ENCODE assay signal across 13 cellular contexts in genomic region chrX:48920713-48921104, GRCh38. TPM values are rescaled to one million over a fixed set of nuclear protein-coding genes. Genes with fewer than 3 reads are reported as not detected.
A peak's percentile ranks its signal among the peaks of the same experiment; 100 is the strongest.
DNase-seq lines count a peak whose midpoint lies in the region; ATAC-seq and TF ChIP-seq lines count a peak whose summit lies in the region.
"Had no signal": no experiment of that assay in that cellular context is flagged by ENCODE, and none has a peak within 500 bp of the region (broad histone marks: within the 10 kb centered on the region; RNA-seq: fewer than 3 reads in every experiment).

No MANE protein-coding gene starts in this region.

- peak overlapping the region; percentile 99 for H3K27ac Mint-ChIP-seq in activated naive CD4-positive, alpha-beta T cell treated with anti-CD3 and anti-CD28 coated beads for 36 hours
- peak overlapping the region; percentile 95 for H3K27ac Mint-ChIP-seq in activated B cell treated with CpG ODN at 0.5 μM for 24 hours

- no peak for DNase-seq in activated naive CD4-positive, alpha-beta T cell treated with anti-CD3 and anti-CD28 coated beads for 36 hours
- DNase-seq in activated naive CD4-positive, alpha-beta T cell treated with anti-CD3 and anti-CD28 coated beads, Interleukin-2, amount 50 U/mL, for 16 hours, result no peak
- no peak for DNase-seq in activated B cell treated with CpG ODN at 0.5 μM for 24 hours
- no peak for DNase-seq in upper lobe of right lung
- DNase-seq in PC-3, result no peak
- DNase-seq: DMS53, Kasumi-1, NCI-H2081 treated with DMSO at 0.1 percent for 48 hours had no signal

- BruUV-seq in PC-3 (replicated peaks; lab: Mats Ljungman, UMichigan), result no TSS peak

- H4K20me1 ChIP-seq in PC-3 (ENCODE audit: low read length), result no peaks in the 10 kb centered on the region

- H3K27ac ChIP-seq in iPS-20b (ENCODE audit: low read length) (peak overlapping the region; percentile 39), upper lobe of right lung (peak overlapping the region; percentile 42), PC-3 (ENCODE audit: low read length) (no peak overlapping the region)
- H3K27ac ChIP-seq: SK-N-MC had no signal

- no peaks in the 10 kb centered on the region for H3K9me3 Mint-ChIP-seq in activated naive CD4-positive, alpha-beta T cell treated with anti-CD3 and anti-CD28 coated beads for 36 hours
- no peaks in the 10 kb centered on the region for H3K9me3 Mint-ChIP-seq in activated B cell treated with CpG ODN at 0.5 μM for 24 hours

- intact Hi-C loops in activated naive CD4-positive, alpha-beta T cell treated with anti-CD3 and anti-CD28 coated beads for 36 hours (cut with micrococcal nuclease), result no loop called here
- intact Hi-C loops in activated B cell treated with CpG ODN at 0.5 μM for 24 hours (cut with micrococcal nuclease) (no loop called here), upper lobe of right lung (cut with DNase I) (no loop called here), PC-3 (cut with micrococcal nuclease) (no loop called here)

- peak overlapping the region; percentile 89; the same call in 1 of the 2 replicates for H3K4me3 ChIP-seq in iPS-20b (ENCODE audit: low read length)
- no peak overlapping the region for H3K4me3 ChIP-seq in upper lobe of right lung
- H3K4me3 ChIP-seq in PC-3 (ENCODE audit: low read length), result no peak overlapping the region
- H3K4me3 ChIP-seq: SK-N-MC had no signal

- ATAC-seq in activated B cell treated with CpG ODN at 0.5 μM for 24 hours (ENCODE audit: low read depth), result no peak
- ATAC-seq in upper lobe of right lung, result no peak
- no peak for ATAC-seq in GM18907 (IDR thresholded peaks at IDR 0.05; ENCODE audit: unreplicated experiment)
- no peak for ATAC-seq in HG03457 (IDR thresholded peaks at IDR 0.05; ENCODE audit: unreplicated experiment)
- ATAC-seq in PC-3, result no peak
- ATAC-seq: esophagus mucosa had no signal

- no peaks in the 10 kb centered on the region for H3K9me2 ChIP-seq in PC-3 (replicated peaks; ENCODE audit: low read length)

- H3K4me1 Mint-ChIP-seq in activated naive CD4-positive, alpha-beta T cell treated with anti-CD3 and anti-CD28 coated beads for 36 hours (ENCODE audit: low read depth), result peaks cover 40% of the 10 kb centered on the region
- H3K4me1 Mint-ChIP-seq in activated B cell treated with CpG ODN at 0.5 μM for 24 hours, result peaks cover 32% of the 10 kb centered on the region

- CTCF ChIA-PET in activated naive CD4-positive, alpha-beta T cell treated with anti-CD3 and anti-CD28 coated beads for 36 hours (lab: Charles Lee), result interaction anchor here (1.7 to 3.7 kb wide), 2 partner anchors 14 to 19 kb away, joined by 4 to 42 read pairs; no protein-coding TSS in a partner anchor
- CTCF ChIA-PET in activated B cell treated with CpG ODN at 0.5 μM for 24 hours (lab: Charles Lee), result interaction anchor here (1.0 to 1.9 kb wide), 2 partner anchors 17 to 19 kb away, joined by 3 to 14 read pairs; no protein-coding TSS in a partner anchor
- CTCF ChIA-PET in PC-3 (lab: Charles Lee), result no interaction called here

- H3K36me3 ChIP-seq in iPS-20b (ENCODE audit: insufficient read depth, low read depth, low read length) (peaks cover 41% of the 10 kb centered on the region), upper lobe of right lung (peaks cover 19% of the 10 kb centered on the region), PC-3 (ENCODE audit: low read depth, low read length) (peaks cover 9% of the 10 kb centered on the region; the same call in 1 of the 2 replicates)

- H3K27me3 ChIP-seq in iPS-20b (ENCODE audit: insufficient read depth, low read length) (no peaks in the 10 kb centered on the region), upper lobe of right lung (no peaks in the 10 kb centered on the region), PC-3 (ENCODE audit: low read length) (no peaks in the 10 kb centered on the region)

- H3K79me2 ChIP-seq in PC-3 (ENCODE audit: low read length), result peaks cover 21% of the 10 kb centered on the region

- H3K9ac ChIP-seq in iPS-20b (ENCODE audit: low read depth, low read length), result peak overlapping the region; percentile 91; the same call in 1 of the 2 replicates
- H3K9ac ChIP-seq in PC-3 (ENCODE audit: low read length), result no peak overlapping the region

- H3K9me3 ChIP-seq in iPS-20b (ENCODE audit: insufficient read depth, low read depth, low read length), result no peaks in the 10 kb centered on the region
- H3K9me3 ChIP-seq in upper lobe of right lung, result no peaks in the 10 kb centered on the region
- no peaks in the 10 kb centered on the region for H3K9me3 ChIP-seq in PC-3 (ENCODE audit: low read length)

- H3K4me2 ChIP-seq in PC-3 (ENCODE audit: low read length), result no peak overlapping the region

- H2AFZ ChIP-seq in PC-3 (ENCODE audit: low read length), result no peak overlapping the region

- TF ChIP-seq CTCF in activated B cell treated with CpG ODN at 0.5 μM for 24 hours (IDR thresholded peaks at IDR 0.05) (no peak), upper lobe of right lung (IDR thresholded peaks at IDR 0.05) (no peak), PC-3 (conservative IDR thresholded peaks at IDR 0.05; ENCODE audit: low read depth, low read length) (no peak)

- H3K27me3 Mint-ChIP-seq in activated naive CD4-positive, alpha-beta T cell treated with anti-CD3 and anti-CD28 coated beads for 36 hours (ENCODE audit: low read depth), result peaks cover 2% of the 10 kb centered on the region
- H3K27me3 Mint-ChIP-seq in activated B cell treated with CpG ODN at 0.5 μM for 24 hours, result no peaks in the 10 kb centered on the region

- POLR2A ChIA-PET in activated B cell treated with CpG ODN at 0.5 μM for 24 hours (lab: Charles Lee), result interaction anchor here (1.2 to 16.0 kb wide), 6 partner anchors 9 to 122 kb away, joined by 3 to 718 read pairs (median 13); partner anchors contain the start of genes HDAC6, OTUD5, PQBP1 and SLC35A2
- POLR2A ChIA-PET in PC-3 (lab: Charles Lee; ENCODE audit: unreplicated experiment), result no interaction called here

- H3K4me1 ChIP-seq in iPS-20b (ENCODE audit: insufficient read depth, low read length), result peaks cover 16% of the 10 kb centered on the region
- H3K4me1 ChIP-seq in upper lobe of right lung, result peaks cover 6% of the 10 kb centered on the region
- peaks cover 13% of the 10 kb centered on the region for H3K4me1 ChIP-seq in PC-3 (ENCODE audit: insufficient read depth, low read length)

- H3K4me3 Mint-ChIP-seq in activated naive CD4-positive, alpha-beta T cell treated with anti-CD3 and anti-CD28 coated beads for 36 hours, result peak overlapping the region; percentile 95
- H3K4me3 Mint-ChIP-seq in activated B cell treated with CpG ODN at 0.5 μM for 24 hours, result peak overlapping the region; percentile 97

- no peaks in the 10 kb centered on the region for H3F3A ChIP-seq in PC-3 (ENCODE audit: low read length, unreplicated experiment)

- peaks cover 61% of the 10 kb centered on the region for H3K36me3 Mint-ChIP-seq in activated naive CD4-positive, alpha-beta T cell treated with anti-CD3 and anti-CD28 coated beads for 36 hours (ENCODE audit: low read depth)
- peaks cover 65% of the 10 kb centered on the region for H3K36me3 Mint-ChIP-seq in activated B cell treated with CpG ODN at 0.5 μM for 24 hours (ENCODE audit: low read depth)

RNA-seq across cellular contexts. Expression of gene PIM2, which starts 1.9 kb away (rescaled TPM):
- total RNA-seq in activated naive CD4-positive, alpha-beta T cell treated with anti-CD3 and anti-CD28 coated beads for 36 hours, result 100 to 1,000 TPM; 634 to 648 TPM
- total RNA-seq in activated B cell treated with CpG ODN at 0.5 μM for 24 hours (321 and 351 TPM in 2 replicates), upper lobe of right lung (14.4 TPM), PC-3 (2014; rRNA removed) (24.1 and 25.6 TPM in 2 replicates)

RNA-seq across cellular contexts. Expression of gene SLC35A2, which starts 9.3 kb away (rescaled TPM):
- total RNA-seq in activated naive CD4-positive, alpha-beta T cell treated with anti-CD3 and anti-CD28 coated beads for 36 hours, result 10 to 100 TPM; 23.9 to 26.7 TPM
- total RNA-seq in activated B cell treated with CpG ODN at 0.5 μM for 24 hours, result 17.3 and 18.4 TPM in 2 replicates
- 22.6 TPM for total RNA-seq in upper lobe of right lung
- total RNA-seq in PC-3 (2014; rRNA removed), result 46.6 and 46.8 TPM in 2 replicates

RNA-seq across cellular contexts. Expression of gene PQBP1, which starts 23.0 kb away (rescaled TPM):
- total RNA-seq in activated naive CD4-positive, alpha-beta T cell treated with anti-CD3 and anti-CD28 coated beads for 36 hours, result 10 to 100 TPM; 86.8 to 94.5 TPM
- total RNA-seq in activated B cell treated with CpG ODN at 0.5 μM for 24 hours (81.6 and 91.5 TPM in 2 replicates), upper lobe of right lung (61.3 TPM), PC-3 (2014; rRNA removed) (189 and 241 TPM in 2 replicates)

RNA-seq across cellular contexts. Expression of gene TIMM17B, which starts 23.1 kb away (rescaled TPM):
- 10 to 100 TPM; 88.0 to 94.9 TPM for total RNA-seq in activated naive CD4-positive, alpha-beta T cell treated with anti-CD3 and anti-CD28 coated beads for 36 hours
- total RNA-seq in activated B cell treated with CpG ODN at 0.5 μM for 24 hours (47.8 and 52.6 TPM in 2 replicates), upper lobe of right lung (32.9 TPM), PC-3 (2014; rRNA removed) (101 and 119 TPM in 2 replicates)

RNA-seq across cellular contexts. Expression of gene OTUD5, which starts 36.7 kb away (rescaled TPM):
- 10 to 100 TPM; 69.1 to 70.5 TPM for total RNA-seq in activated naive CD4-positive, alpha-beta T cell treated with anti-CD3 and anti-CD28 coated beads for 36 hours
- total RNA-seq in activated B cell treated with CpG ODN at 0.5 μM for 24 hours, result 76.0 and 78.1 TPM in 2 replicates
- 42.6 TPM for total RNA-seq in upper lobe of right lung
- 41.4 and 50.9 TPM in 2 replicates for total RNA-seq in PC-3 (2014; rRNA removed)

Comparison
In these comparisons a context has a peak if more than half of its experiments do, and no peak if none do; other contexts are left out.
1. RNA of gene PIM2, which starts 1.9 kb away (total RNA-seq): 634 to 648 TPM in activated naive CD4-positive, alpha-beta T cell treated with anti-CD3 and anti-CD28 coated beads for 36 hours and 321 to 351 TPM in activated B cell treated with CpG ODN at 0.5 μM for 24 hours; 24.1 to 25.6 TPM in PC-3 and 14.4 TPM in upper lobe of right lung (single experiment); every median in the first group is over 10 times any median in the second.